9 cellular contexts compared by ENCODE assay signal in genomic region chr18:9741821-9742541, GRCh38. TPM values are rescaled to one million over a fixed set of nuclear protein-coding genes. Genes with fewer than 3 reads are reported as not detected.
DNase-seq lines count a peak whose midpoint lies in the region; ATAC-seq and TF ChIP-seq lines count a peak whose summit lies in the region.
"Had no signal": no experiment of that assay in that cellular context is flagged by ENCODE, and none has a peak within 500 bp of the region (broad histone marks: within the 10 kb centered on the region; RNA-seq: fewer than 3 reads in every experiment).

No MANE protein-coding gene starts in this region.

- no peak overlapping the region for H3K4me3 ChIP-seq in testis
- H3K4me3 ChIP-seq: GM12878 had no signal

- ATAC-seq in GM18868 (IDR thresholded peaks at IDR 0.05; ENCODE audit: unreplicated experiment): no peak
- ATAC-seq: GM12878 had no signal

- DNase-seq in HT1080 (ENCODE audit: low read depth): peak; percentile 68
- DNase-seq in caudate nucleus (lab: John Stamatoyannopoulos, UW): peak in 4 of 61 donors; percentile 21 to 42 (median 28)
- peak; percentile 60 for DNase-seq in kidney tubule cell (ENCODE audit: low spot score)
- no peak for DNase-seq in testis
- no peak for DNase-seq in NCI-H128 (lab: John Stamatoyannopoulos, UW; ENCODE audit: unreplicated experiment)
- no peak for DNase-seq in ureter (ENCODE audit: low spot score)
- no peak for DNase-seq in DMS153 (lab: John Stamatoyannopoulos, UW)

- no peaks in the 10 kb centered on the region for H3K36me3 ChIP-seq in testis (ENCODE audit: low read depth, missing control alignments)

- H3K27me3 ChIP-seq in testis: no peaks in the 10 kb centered on the region

- 64 to 66% methylated on average over 17 to 19 of the region's 19 CpGs for WGBS in testis, 2 donors

- no peak for TF ChIP-seq POLR2A in testis (IDR thresholded peaks at IDR 0.05)

- TF ChIP-seq CTCF in testis (IDR thresholded peaks at IDR 0.05): no peak

- intact Hi-C loops in testis (cut with DNase I; ENCODE audit: low total_unique reads): no loop called here

- peak overlapping the region; percentile 72 for H3K27ac ChIP-seq in caudate nucleus (ENCODE audit: low read depth, low read length)
- peak overlapping the region; percentile 31 to 46 for H3K27ac ChIP-seq in testis

- H3K4me1 ChIP-seq in testis: peaks cover 20% of the 10 kb centered on the region

- no peaks in the 10 kb centered on the region for H3K9me3 ChIP-seq in testis

RNA-seq across cellular contexts. Expression of gene RAB31, which starts 33.9 kb away (rescaled TPM):
- 48.0 and 82.2 TPM in 2 replicates for total RNA-seq in HT1080 (2014; rRNA removed; shearing (Covaris generic))
- 125 and 159 TPM in 2 replicates for polyA plus RNA-seq in HT1080 (2015; cell fraction: cytosol; rRNA removed)
- 36.0 and 44.3 TPM in 2 replicates for polyA plus RNA-seq in HT1080 (2015; cell fraction: nucleus; rRNA removed)
- total RNA-seq in testis (100 to 1,000 TPM in 1 of 2 donors, 10 to 100 TPM in 1; 75.9 to 110 TPM), ureter (46.0 TPM)
- polyA plus RNA-seq in testis (ENCODE audit: insufficient read depth, low read depth, low replicate concordance): 81.5 TPM

Comparison
In these comparisons a context has a peak if more than half of its experiments do, and no peak if none do; other contexts are left out.
1. DNase-seq: peak in HT1080 (single experiment) and kidney tubule cell (single experiment); none in testis (single experiment), NCI-H128 (single experiment), ureter (single experiment) and DMS153 (single experiment).